31 cellular contexts compared by ENCODE assay signal in genomic region chr5:155678371-155678770, GRCh38.
DNase-seq lines count a peak whose midpoint lies in the region; ATAC-seq and TF ChIP-seq lines count a peak whose summit lies in the region.
"Had no signal": no experiment of that assay in that cellular context is flagged by ENCODE, and none has a peak within 500 bp of the region (broad histone marks: within the 10 kb centered on the region; RNA-seq: fewer than 3 reads in every experiment).

No MANE protein-coding gene starts in this region.

- H3K4me3 ChIP-seq in mucosa of descending colon (no peak overlapping the region), prostate gland (no peak overlapping the region), thoracic aorta (no peak overlapping the region), MM.1S (ENCODE audit: low read length) (no peak overlapping the region)
- H3K4me3 ChIP-seq: A549; BLaER1; BLaER1 treated with 17β-estradiol and CSF1 and Interleukin-3, amounts not matched to agents 10 nM and 100 nM had no signal

- TF ChIP-seq CTCF in mucosa of descending colon (IDR thresholded peaks at IDR 0.05) (no peak), prostate gland (IDR thresholded peaks at IDR 0.05) (no peak), thoracic aorta (IDR thresholded peaks at IDR 0.05) (no peak), MM.1S (IDR thresholded peaks at IDR 0.05; ENCODE audit: low read length) (no peak)

- ATAC-seq in mucosa of descending colon = peak; percentile 77
- ATAC-seq in thoracic aorta (ENCODE audit: insufficient number of reproducible peaks, low FRiP score, low read depth) = peak; percentile 10
- ATAC-seq: A549; CD8-positive, alpha-beta T cell had no signal

- no peaks in the 10 kb centered on the region for H4K20me1 ChIP-seq in MM.1S (ENCODE audit: insufficient read depth, low read length)
- H4K20me1 ChIP-seq: BLaER1; BLaER1 treated with 17β-estradiol and CSF1 and Interleukin-3, amounts not matched to agents 10 nM and 100 nM had no signal

- no peak overlapping the region for H3K4me2 ChIP-seq in MM.1S (ENCODE audit: low read depth, low read length)
- H3K4me2 ChIP-seq: A549; BLaER1; BLaER1 treated with 17β-estradiol and CSF1 and Interleukin-3, amounts not matched to agents 10 nM and 100 nM had no signal

- no peak overlapping the region for H3K27ac ChIP-seq in prostate gland
- no peak overlapping the region for H3K27ac ChIP-seq in thoracic aorta
- H3K27ac ChIP-seq in MM.1S (ENCODE audit: low read length) = no peak overlapping the region
- H3K27ac ChIP-seq: 22Rv1; A549; BLaER1; BLaER1 treated with 17β-estradiol and CSF1 and Interleukin-3, amounts not matched to agents 10 nM and 100 nM; C4-2B had no signal

- 0 out of 2 replicates have a peak, but pooled peaks cover 3% of the 10 kb centered on the region for H3F3A ChIP-seq in MM.1S (ENCODE audit: insufficient read depth, low read length)

- intact Hi-C loops in mucosa of descending colon (cut with DNase I, micrococcal nuclease) (no loop called here), prostate gland (cut with DNase I) (no loop called here)

- no peaks in the 10 kb centered on the region for H3K4me1 ChIP-seq in mucosa of descending colon (ENCODE audit: low read depth)
- H3K4me1 ChIP-seq in prostate gland (replicated peaks) = no peaks in the 10 kb centered on the region
- no peaks in the 10 kb centered on the region for H3K4me1 ChIP-seq in thoracic aorta (ENCODE audit: control insufficient read depth in 1 of 2, low read depth in 2 of 2)
- H3K4me1 ChIP-seq in MM.1S (ENCODE audit: low read length) = peaks cover 15% of the 10 kb centered on the region
- H3K4me1 ChIP-seq: A549; BE2C; BLaER1; BLaER1 treated with 17β-estradiol and CSF1 and Interleukin-3, amounts not matched to agents 10 nM and 100 nM; Caco-2 had no signal

- no peak overlapping the region for H3K9ac ChIP-seq in MM.1S (ENCODE audit: low read length)
- H3K9ac ChIP-seq: BLaER1; BLaER1 treated with 17β-estradiol and CSF1 and Interleukin-3, amounts not matched to agents 10 nM and 100 nM had no signal

- DNase-seq in mucosa of descending colon = peak in 2 of 3 donors; percentile 14 to 24
- DNase-seq in prostate gland (ENCODE audit: low spot score) = peak; percentile 16
- no peak for DNase-seq in thoracic aorta (ENCODE audit: low spot score)
- no peak for DNase-seq in OCI-M2 (lab: John Stamatoyannopoulos, UW; ENCODE audit: unreplicated experiment)
- DNase-seq in activated CD4-positive, CD25-positive, alpha-beta regulatory T cell (lab: John Stamatoyannopoulos, UW) = no peak
- no peak for DNase-seq in MM.1S
- DNase-seq: 8988T; ACHN; AML-193; BE2C; C1 segment of cervical spinal cord; Caco-2; Calu3; CD4-positive, alpha-beta memory T cell; CD4-positive, alpha-beta T cell; CD4-positive, CD25-positive, alpha-beta regulatory T cell; CD8-positive, alpha-beta memory T cell; CD8-positive, alpha-beta T cell; COR-L47; DMS 273 treated with DMSO at 0.1 percent for 48 hours; DMS153; DMS53; DMS79; DMS79 treated with DMSO at 0.1 percent for 48 hours; DND-41; EL had no signal

- 40% methylated on average over 2 of the region's 2 CpGs for WGBS in prostate gland

- H3K27me3 ChIP-seq in prostate gland (replicated peaks; ENCODE audit: insufficient read depth) = no peaks in the 10 kb centered on the region
- no peaks in the 10 kb centered on the region for H3K27me3 ChIP-seq in thoracic aorta (replicated peaks; ENCODE audit: insufficient read depth)
- H3K27me3 ChIP-seq in MM.1S (replicated peaks; ENCODE audit: insufficient read depth, low read length) = peaks cover 12% of the 10 kb centered on the region
- H3K27me3 ChIP-seq: BE2C; BLaER1; BLaER1 treated with 17β-estradiol and CSF1 and Interleukin-3, amounts not matched to agents 10 nM and 100 nM had no signal

- no peaks in the 10 kb centered on the region for H3K9me2 ChIP-seq in MM.1S (replicated peaks; ENCODE audit: insufficient read depth, low read length)

- no peak for TF ChIP-seq POLR2A in prostate gland (IDR thresholded peaks at IDR 0.05)

- no peak overlapping the region for H2AFZ ChIP-seq in MM.1S (ENCODE audit: low read length)

- no peaks in the 10 kb centered on the region for H3K79me2 ChIP-seq in MM.1S (ENCODE audit: low read length)

- no peaks in the 10 kb centered on the region for H3K9me3 ChIP-seq in mucosa of descending colon
- H3K9me3 ChIP-seq in prostate gland = no peaks in the 10 kb centered on the region
- H3K9me3 ChIP-seq in thoracic aorta = no peaks in the 10 kb centered on the region
- no peaks in the 10 kb centered on the region for H3K9me3 ChIP-seq in MM.1S (replicated peaks; ENCODE audit: insufficient read depth, low read length)
- H3K9me3 ChIP-seq: BE2C, BLaER1 had no signal

- H3K36me3 ChIP-seq in mucosa of descending colon (ENCODE audit: low read depth) (no peaks in the 10 kb centered on the region), prostate gland (no peaks in the 10 kb centered on the region), thoracic aorta (no peaks in the 10 kb centered on the region), MM.1S (replicated peaks; ENCODE audit: insufficient read depth, low read length) (no peaks in the 10 kb centered on the region)
- H3K36me3 ChIP-seq: BE2C; BLaER1; BLaER1 treated with 17β-estradiol and CSF1 and Interleukin-3, amounts not matched to agents 10 nM and 100 nM had no signal

Comparison
In these comparisons a context has a peak if more than half of its experiments do, and no peak if none do; other contexts are left out.
1. DNase-seq: peak in mucosa of descending colon (2 of 3) and prostate gland (single experiment); none in thoracic aorta (single experiment), OCI-M2 (single experiment), activated CD4-positive, CD25-positive, alpha-beta regulatory T cell (0 of 4) and MM.1S (single experiment).